ENCODE assay signal across 20 cellular contexts in the genomic region with DNA sequence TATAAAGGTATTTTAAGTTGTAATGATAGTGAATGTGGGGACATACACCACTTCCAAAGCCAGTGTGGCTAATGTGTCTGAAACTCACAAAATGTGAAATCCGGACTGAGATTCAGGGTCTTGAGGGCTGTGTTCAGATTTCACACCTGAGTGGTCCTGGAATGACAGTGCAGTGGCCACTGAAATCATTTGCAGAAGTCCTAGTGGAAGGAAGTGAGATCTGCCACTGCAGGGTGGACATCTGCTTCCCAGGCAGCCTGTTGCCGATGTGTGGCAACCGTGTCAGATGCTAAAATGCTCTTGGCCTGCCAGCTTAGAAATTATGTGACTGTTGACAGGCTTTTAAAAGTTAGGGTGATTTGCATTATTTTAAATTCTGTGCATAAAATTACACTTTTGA.
DNase-seq lines count a peak whose midpoint lies in the region; ATAC-seq, FAIRE-seq and TF ChIP-seq lines count a peak whose summit lies in the region.
"Had no signal": no experiment of that assay in that cellular context is flagged by ENCODE, and none has a peak within 500 bp of the region (broad histone marks: within the 10 kb centered on the region; RNA-seq: fewer than 3 reads in every experiment).

No MANE protein-coding gene starts in this region.

- H3K4me3 ChIP-seq in GM12865 (ENCODE audit: low read depth, low read length) (no peak overlapping the region), GM12878 (no peak overlapping the region), HepG2 (replicated peaks in 1 of 3; ENCODE audit: insufficient read depth in 1 of 3, low read depth in 2 of 3, low read length in 3 of 3) (no peak overlapping the region)

- peak; percentile 18 for ATAC-seq in HG03442 (IDR thresholded peaks at IDR 0.05; ENCODE audit: unreplicated experiment)
- ATAC-seq in GM12878 = no peak; the same call in 2 of the 3 replicates
- no peak for ATAC-seq in HepG2
- ATAC-seq: Panc1 had no signal

- H3K9ac ChIP-seq in GM12878 (ENCODE audit: control insufficient read depth, insufficient read depth, low read length) (no peak overlapping the region), HepG2 (ENCODE audit: insufficient read depth, low read depth, low read length) (no peak overlapping the region)

- FAIRE-seq in GM19239 (lab: Jason Lieb, UNC) (peak; percentile 48), GM12878 (lab: Jason Lieb, UNC) (no peak), HepG2 (lab: Jason Lieb, UNC) (no peak)
- FAIRE-seq: H54 had no signal

- H3K4me1 ChIP-seq in GM12878 (ENCODE audit: control insufficient read depth, insufficient read depth, low read length) (peaks cover 50% of the 10 kb centered on the region), HepG2 (ENCODE audit: insufficient read depth, low read length) (peaks cover 41% of the 10 kb centered on the region)

- no peak for TF ChIP-seq EP300 in GM12878 (IDR thresholded peaks at IDR 0.05; ENCODE audit: borderline replicate concordance in 1 of 2, control insufficient read depth in 1 of 2, low read depth in 2 of 2, low read length in 2 of 2)
- TF ChIP-seq EP300 in HepG2 (IDR thresholded peaks at IDR 0.05; ENCODE audit: low read depth in 2 of 2, low read length in 2 of 2) = no peak
- TF ChIP-seq EP300 in HepG2 (CRISPR knock-in tag; IDR thresholded peaks at IDR 0.05; ENCODE audit: borderline replicate concordance) = no peak

- CTCF ChIA-PET in GM12878 (lab: Yijun Ruan, JAX) = interaction anchor here (1.4 to 2.1 kb wide), 2 partner anchors 9 to 246 kb away, joined by 3 to 5 read pairs; no protein-coding TSS in a partner anchor
- CTCF ChIA-PET in HepG2 (lab: Yijun Ruan, JAX; ENCODE audit: low intra/inter-chr PET ratio, low total read pairs) = no interaction called here

- H3K79me2 ChIP-seq in GM12878 (ENCODE audit: control insufficient read depth, insufficient read depth, low read length) (no peaks in the 10 kb centered on the region), HepG2 (ENCODE audit: insufficient read depth, low read length) (no peaks in the 10 kb centered on the region)

- TF ChIP-seq CTCF in GM12865 (IDR thresholded peaks at IDR 0.05; ENCODE audit: insufficient read depth, low read depth, low read length, missing control alignments) (no peak), GM12878 (IDR thresholded peaks at IDR 0.05 in 2 of 3, conservative IDR thresholded peaks at IDR 0.05 in 1 of 3; ENCODE audit: control insufficient read depth in 2 of 3, extremely low read depth in 1 of 3, insufficient read depth in 1 of 3, low read depth in 3 of 3, low read length in 3 of 3) (no peak), HepG2 (CRISPR knock-in tag; IDR thresholded peaks at IDR 0.05) (no peak)

- in situ Hi-C loops in GM12878 (cut with MboI) = no loop called here
- in situ Hi-C loops in HepG2 (cut with HindIII; ENCODE audit: extremely low pct_ligation_motif_present, low pct_unique_long_range_greater_than_20kb) = no loop called here

- WGBS in GM12878 (ENCODE audit: insufficient coverage, insufficient replicate concordance, low lambda C conversion rate, missing lambda C conversion rate) = 49% methylated on average over 3 of the region's 3 CpGs
- 100% methylated on average over 3 of the region's 3 CpGs for WGBS in HepG2 (ENCODE audit: low lambda C conversion rate)

- H3K27ac ChIP-seq in GM12878 (ENCODE audit: control insufficient read depth, insufficient read depth) (no peak overlapping the region), HepG2 (ENCODE audit: extremely low read length, insufficient read depth, low read length) (no peak overlapping the region)

- TF ChIP-seq POLR2A in GM12878 (IDR thresholded peaks at IDR 0.05; ENCODE audit: low read depth, low read length) = no peak
- TF ChIP-seq POLR2A in HepG2 (IDR thresholded peaks at IDR 0.05; ENCODE audit: insufficient read depth in 1 of 2, low read depth in 2 of 2, low read length in 2 of 2) = no peak

- peak overlapping the region; percentile 38; the same call in 1 of the 2 replicates for H3K4me2 ChIP-seq in GM12878 (ENCODE audit: control insufficient read depth, insufficient read depth)
- H3K4me2 ChIP-seq in HepG2 (ENCODE audit: low read depth, low read length) = no peak overlapping the region

- POLR2A ChIA-PET in GM12878 (lab: Charles Lee) (no interaction called here), HepG2 (lab: Yijun Ruan, JAX) (no interaction called here)

- no TSS peak for BruUV-seq in GM12878 (replicated peaks; lab: Mats Ljungman, UMichigan)
- no TSS peak for BruUV-seq in HepG2 (replicated peaks; lab: Mats Ljungman, UMichigan)

- H3K27me3 ChIP-seq in GM12878 (replicated peaks in 1 of 2; ENCODE audit: control insufficient read depth in 2 of 2, insufficient read depth in 2 of 2, low read length in 1 of 2) (no peaks in the 10 kb centered on the region; a peak in 1 of 4 replicates), HepG2 (ENCODE audit: control insufficient read depth in 1 of 2, insufficient read depth in 2 of 2, low read length in 2 of 2) (no peaks in the 10 kb centered on the region)

- RAD21 ChIA-PET in GM12878 (lab: Charles Lee; ENCODE audit: unreplicated experiment) = no interaction called here

- SMC1A ChIA-PET in GM12878 (lab: Charles Lee; ENCODE audit: uncharacterized antibody, unreplicated experiment) = interaction anchor here (0.6 to 1.2 kb wide), 2 partner anchors 10 to 391 kb away, joined by 3 to 5 read pairs; no protein-coding TSS in a partner anchor

- TF ChIP-seq RAD21 in GM12878 (IDR thresholded peaks at IDR 0.05; ENCODE audit: insufficient read depth, low read depth, low read length) (no peak), HepG2 (CRISPR knock-in tag; IDR thresholded peaks at IDR 0.05) (no peak)

- H3K36me3 ChIP-seq in GM12878 (ENCODE audit: control insufficient read depth in 2 of 2, insufficient read depth in 2 of 2, low read length in 1 of 2) (no peaks in the 10 kb centered on the region), HepG2 (replicated peaks in 1 of 2; ENCODE audit: control insufficient read depth in 1 of 2, insufficient read depth in 2 of 2, low read length in 2 of 2) (peaks cover 3 to 5% of the 10 kb centered on the region in 2 experiments; a peak in 3 of 5 replicates)

- intact Hi-C loops in GM12878 (cut with micrococcal nuclease; ENCODE audit: unreplicated experiment) (loop anchor here (10.0 kb wide), 1 partner anchor 442 kb away; the partner anchor contains the start of gene L3MBTL4), HepG2 (cut with micrococcal nuclease; ENCODE audit: unreplicated experiment) (no loop called here)

- H3K9me3 ChIP-seq in GM12878 (replicated peaks; ENCODE audit: control insufficient read depth, insufficient read depth, low read length) (peaks cover 3% of the 10 kb centered on the region; the same call in 2 of the 3 replicates), HepG2 (ENCODE audit: low read length) (no peaks in the 10 kb centered on the region)

- peak; percentile 81 for DNase-seq in GM12865 (ENCODE audit: low read depth)
- no peak for DNase-seq in GM19239 (ENCODE audit: insufficient read length, low spot score)
- peak; percentile 55 for DNase-seq in GM12878 (ENCODE audit: low read depth, low spot score)
- DNase-seq in GDM1 (lab: John Stamatoyannopoulos, UW) = no peak
- no peak for DNase-seq in H4 (ENCODE audit: low spot score)
- no peak for DNase-seq in Kasumi-1 (lab: John Stamatoyannopoulos, UW)
- no peak for DNase-seq in HepG2 (ENCODE audit: low spot score)
- DNase-seq: COR-L47, DMS 273 treated with DMSO at 0.1 percent for 48 hours, HFFc6, NCI-H1417, NCI-H187, NCI-H2227 treated with DMSO at 0.1 percent for 48 hours, NCI-H524, NCI-H82, SW 1271, T-helper 2 cell had no signal

- H4K20me1 ChIP-seq in GM12878 (ENCODE audit: control insufficient read depth, insufficient read depth) (no peaks in the 10 kb centered on the region), HepG2 (ENCODE audit: insufficient read depth, low read length) (no peaks in the 10 kb centered on the region)

- H2AFZ ChIP-seq in GM12878 (ENCODE audit: control insufficient read depth, low read depth, low read length) = no peak overlapping the region
- no peak overlapping the region for H2AFZ ChIP-seq in HepG2 (ENCODE audit: low read length)

TF ChIP-seq in GM12878, 131 proteins besides CTCF, POLR2A, EP300 and RAD21 (continues in another document):
- peak; percentile 44; the same call in 1 of the 2 replicates for TF ChIP-seq JUNB (IDR thresholded peaks at IDR 0.05)
- TF ChIP-seq, protein P1, sequence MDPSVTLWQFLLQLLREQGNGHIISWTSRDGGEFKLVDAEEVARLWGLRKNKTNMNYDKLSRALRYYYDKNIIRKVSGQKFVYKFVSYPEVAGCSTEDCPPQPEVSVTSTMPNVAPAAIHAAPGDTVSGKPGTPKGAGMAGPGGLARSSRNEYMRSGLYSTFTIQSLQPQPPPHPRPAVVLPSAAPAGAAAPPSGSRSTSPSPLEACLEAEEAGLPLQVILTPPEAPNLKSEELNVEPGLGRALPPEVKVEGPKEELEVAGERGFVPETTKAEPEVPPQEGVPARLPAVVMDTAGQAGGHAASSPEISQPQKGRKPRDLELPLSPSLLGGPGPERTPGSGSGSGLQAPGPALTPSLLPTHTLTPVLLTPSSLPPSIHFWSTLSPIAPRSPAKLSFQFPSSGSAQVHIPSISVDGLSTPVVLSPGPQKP (IDR thresholded peaks at IDR 0.05; ENCODE audit: low read depth, low read length) = no peak
- TF ChIP-seq EGR1 (IDR thresholded peaks at IDR 0.05; ENCODE audit: borderline replicate concordance in 1 of 2, low read depth in 2 of 2, low read length in 2 of 2) = no peak
- no peak for TF ChIP-seq SP1 (IDR thresholded peaks at IDR 0.05; ENCODE audit: low read depth, low read length)
- TF ChIP-seq YY1 (IDR thresholded peaks at IDR 0.05; ENCODE audit: low read depth, low read length) = no peak
- TF ChIP-seq RUNX3 (IDR thresholded peaks at IDR 0.05; ENCODE audit: low read length) = peak; percentile 83
- TF ChIP-seq HCFC1 (IDR thresholded peaks at IDR 0.05; ENCODE audit: low read length) = no peak

TF ChIP-seq in HepG2, 621 proteins besides CTCF, POLR2A, EP300 and RAD21 (continues in another document):
- TF ChIP-seq ZNF513 (CRISPR knock-in tag; conservative IDR thresholded peaks at IDR 0.05) (no peak), ZFYVE20 (CRISPR knock-in tag; IDR thresholded peaks at IDR 0.05; ENCODE audit: borderline replicate concordance, low read depth) (no peak)

Comparison
In these comparisons a context has a peak if more than half of its experiments do, and no peak if none do; other contexts are left out.
1. DNase-seq: peak in GM12865 (single experiment) and GM12878 (single experiment); none in GM19239 (single experiment), GDM1 (single experiment), H4 (single experiment), Kasumi-1 (0 of 2) and HepG2 (single experiment).